In genomic region chr2:7703523-7704144, GRCh38 we compare ENCODE assay signal across 15 cellular contexts.
A peak's percentile ranks its signal among the peaks of the same experiment; 100 is the strongest.
DNase-seq lines count a peak whose midpoint lies in the region; ATAC-seq lines count a peak whose summit lies in the region.
"Had no signal": no experiment of that assay in that cellular context is flagged by ENCODE, and none has a peak within 500 bp of the region (broad histone marks: within the 10 kb centered on the region; RNA-seq: fewer than 3 reads in every experiment).

No MANE protein-coding gene starts in this region.

- no peak overlapping the region for H3K4me3 Mint-ChIP-seq in activated naive CD4-positive, alpha-beta T cell treated with anti-CD3 and anti-CD28 coated beads, Interleukin-2, amount 10 ng/mL, durations not matched to agents 7 days and 5 days
- H3K4me3 Mint-ChIP-seq: activated CD4-positive, alpha-beta memory T cell treated with anti-CD3 and anti-CD28 coated beads, Interleukin-2, amount 10 ng/mL, durations not matched to agents 7 days and 5 days; memory B cell had no signal

- H3K4me1 ChIP-seq in HUES48 (ENCODE audit: control insufficient read depth, insufficient read depth, low read length): peaks cover 41% of the 10 kb centered on the region
- H3K4me1 ChIP-seq: adrenal gland had no signal

- no peaks in the 10 kb centered on the region for H3K27me3 Mint-ChIP-seq in activated naive CD4-positive, alpha-beta T cell treated with anti-CD3 and anti-CD28 coated beads, Interleukin-2, amount 10 ng/mL, durations not matched to agents 7 days and 5 days

- H3K4me1 Mint-ChIP-seq in activated naive CD4-positive, alpha-beta T cell treated with anti-CD3 and anti-CD28 coated beads, Interleukin-2, amount 10 ng/mL, durations not matched to agents 7 days and 5 days: peaks cover 6% of the 10 kb centered on the region

- H3K27ac ChIP-seq in HUES48 (ENCODE audit: low read depth, low read length): peak overlapping the region; percentile 57
- H3K27ac ChIP-seq: adrenal gland had no signal

- no peaks in the 10 kb centered on the region for H3K36me3 Mint-ChIP-seq in activated naive CD4-positive, alpha-beta T cell treated with anti-CD3 and anti-CD28 coated beads, Interleukin-2, amount 10 ng/mL, durations not matched to agents 7 days and 5 days
- H3K36me3 Mint-ChIP-seq: memory B cell had no signal

- H3K9me3 Mint-ChIP-seq in activated naive CD4-positive, alpha-beta T cell treated with anti-CD3 and anti-CD28 coated beads, Interleukin-2, amount 10 ng/mL, durations not matched to agents 7 days and 5 days: no peaks in the 10 kb centered on the region
- H3K9me3 Mint-ChIP-seq: memory B cell had no signal

- DNase-seq in DMS53 treated with DMSO at 0.1 percent for 48 hours (lab: John Stamatoyannopoulos, UW; ENCODE audit: unreplicated experiment) (peak; percentile 28), NCI-H345 treated with DMSO at 0.1 percent for 48 hours (lab: John Stamatoyannopoulos, UW; ENCODE audit: unreplicated experiment) (peak; percentile 85), iPS DF 19.7 (ENCODE audit: low read depth, low spot score) (peak; percentile 89), C1 segment of cervical spinal cord (lab: John Stamatoyannopoulos, UW) (no peak)
- DNase-seq in activated naive CD4-positive, alpha-beta T cell treated with anti-CD3 and anti-CD28 coated beads, Interleukin-2, amount 10 ng/mL, durations not matched to agents 7 days and 5 days: no peak
- DNase-seq: activated CD4-positive, alpha-beta memory T cell treated with anti-CD3 and anti-CD28 coated beads, Interleukin-2, amount 10 ng/mL, durations not matched to agents 7 days and 5 days; adrenal gland; foreskin fibroblast; NCI-H1048; stimulated activated CD4-positive, alpha-beta T cell treated with anti-CD3 and anti-CD28 coated beads, Interleukin-4, amount 100 ng/mL, for 4 hours; trophoblast cell had no signal

- CTCF ChIA-PET in activated naive CD4-positive, alpha-beta T cell treated with anti-CD3 and anti-CD28 coated beads, Interleukin-2, amount 10 ng/mL, durations not matched to agents 7 days and 5 days (lab: Charles Lee): no interaction called here

- H3K9me3 ChIP-seq in HUES48 (ENCODE audit: control insufficient read depth, insufficient read depth, low read length): no peaks in the 10 kb centered on the region
- H3K9me3 ChIP-seq: adrenal gland had no signal

- no peak overlapping the region for H3K27ac Mint-ChIP-seq in activated naive CD4-positive, alpha-beta T cell treated with anti-CD3 and anti-CD28 coated beads, Interleukin-2, amount 10 ng/mL, durations not matched to agents 7 days and 5 days
- H3K27ac Mint-ChIP-seq: activated CD4-positive, alpha-beta memory T cell treated with anti-CD3 and anti-CD28 coated beads, Interleukin-2, amount 10 ng/mL, durations not matched to agents 7 days and 5 days; memory B cell had no signal

- H3K36me3 ChIP-seq in HUES48 (ENCODE audit: control insufficient read depth, insufficient read depth, low read length): no peaks in the 10 kb centered on the region
- H3K36me3 ChIP-seq: adrenal gland had no signal

- no peaks in the 10 kb centered on the region; the same call in 1 of the 2 replicates for H3K27me3 ChIP-seq in HUES48 (ENCODE audit: control insufficient read depth, insufficient read depth, low read length)
- H3K27me3 ChIP-seq: adrenal gland had no signal

- H3K4me3 ChIP-seq in HUES48 (ENCODE audit: low read depth, low read length): peak overlapping the region; percentile 8; the same call in 1 of the 2 replicates
- H3K4me3 ChIP-seq: adrenal gland had no signal

- H3K9ac ChIP-seq in HUES48 (ENCODE audit: low read depth, low read length): no peak overlapping the region

- ATAC-seq in GM19395 (IDR thresholded peaks at IDR 0.05; ENCODE audit: unreplicated experiment): no peak
- ATAC-seq in GM19397 (IDR thresholded peaks at IDR 0.05; ENCODE audit: unreplicated experiment): no peak

Comparison
In these comparisons a context has a peak if more than half of its experiments do, and no peak if none do; other contexts are left out.
1. DNase-seq: peak in DMS53 treated with DMSO at 0.1 percent for 48 hours (single experiment), NCI-H345 treated with DMSO at 0.1 percent for 48 hours (single experiment) and iPS DF 19.7 (single experiment); none in C1 segment of cervical spinal cord (0 of 14) and activated naive CD4-positive, alpha-beta T cell treated with anti-CD3 and anti-CD28 coated beads, Interleukin-2, amount 10 ng/mL, durations not matched to agents 7 days and 5 days (single experiment).